In genomic region chr6:33290459-33290858, GRCh38 we compare ENCODE assay signal across 8 cellular contexts. TPM values are rescaled to one million over a fixed set of nuclear protein-coding genes. Genes with fewer than 3 reads are reported as not detected.
A peak's percentile ranks its signal among the peaks of the same experiment; 100 is the strongest.
DNase-seq lines count a peak whose midpoint lies in the region; ATAC-seq, FAIRE-seq and TF ChIP-seq lines count a peak whose summit lies in the region.

No MANE protein-coding gene starts in this region.

- H3K4me3 ChIP-seq in DND-41 (ENCODE audit: low read depth in 1 of 2, low read length in 2 of 2) = peak overlapping the region; percentile 75 to 92; a peak in 3 of 4 replicates
- H3K4me3 ChIP-seq in OCI-LY7 (ENCODE audit: low read depth, low read length, poor library complexity, severe bottlenecking) = peak overlapping the region; percentile 86
- H3K4me3 ChIP-seq in H1 (ENCODE audit: extremely low read depth in 1 of 4, insufficient read depth in 2 of 4, low read depth in 3 of 4, low read length in 4 of 4) = peak overlapping the region; percentile 74 to 97 (median 84); a peak in 7 of 8 replicates
- H3K4me3 ChIP-seq in neutrophil (ENCODE audit: low read depth in 1 of 2, low read length in 1 of 2) = peak overlapping the region in 1 of 2 experiments; percentile 98

- H3K9me3 ChIP-seq in DND-41 (ENCODE audit: insufficient read depth, low read length, severe bottlenecking) (no peaks in the 10 kb centered on the region), OCI-LY7 (ENCODE audit: low read length) (no peaks in the 10 kb centered on the region), H1 (ENCODE audit: insufficient read depth in 2 of 2, low read depth in 1 of 2, low read length in 1 of 2) (no peaks in the 10 kb centered on the region; a peak in 1 of 4 replicates), neutrophil (no peaks in the 10 kb centered on the region)

- no peak overlapping the region for H3K18ac ChIP-seq in H1 (ENCODE audit: extremely low read depth, low read length)

- H3K4me1 ChIP-seq in DND-41 (ENCODE audit: insufficient read depth, low read length) (peaks cover 36% of the 10 kb centered on the region), OCI-LY7 (ENCODE audit: insufficient read depth, low read length, poor library complexity, severe bottlenecking) (peaks cover 24% of the 10 kb centered on the region), H1 (replicated peaks in 1 of 4; ENCODE audit: control insufficient read depth in 3 of 4, insufficient read depth in 4 of 4, low read length in 3 of 4) (peaks cover 0 to 11% (median 5%) of the 10 kb centered on the region in 4 experiments; a peak in 5 of 7 replicates), neutrophil (ENCODE audit: control insufficient read depth in 1 of 2, insufficient read depth in 1 of 2, low read depth in 1 of 2, low read length in 1 of 2) (peaks cover 23 to 27% of the 10 kb centered on the region in 2 experiments)

- TF ChIP-seq CTCF in DND-41 (IDR thresholded peaks at IDR 0.05; ENCODE audit: borderline replicate concordance, extremely low read depth, low read length, poor library complexity, severe bottlenecking) (no peak), OCI-LY7 (conservative IDR thresholded peaks at IDR 0.05; ENCODE audit: low read length) (no peak), H1 (IDR thresholded peaks at IDR 0.05; ENCODE audit: control extremely low read depth in 1 of 3, insufficient read depth in 1 of 3, low read depth in 1 of 3, low read length in 3 of 3) (no peak), neutrophil (IDR thresholded peaks at IDR 0.05) (no peak)

- no peak overlapping the region for H3K56ac ChIP-seq in H1 (replicated peaks; ENCODE audit: insufficient read length, low read depth, low read length)

- POLR2A ChIA-PET in OCI-LY7 (lab: Charles Lee) = interaction anchor here (0.9 to 3.0 kb wide), 4 partner anchors 9 to 28 kb away, joined by 3 to 19 read pairs (median 8); partner anchors contain the start of genes B3GALT4 and RGL2
- POLR2A ChIA-PET in H1 (lab: Charles Lee; ENCODE audit: partially characterized antibody) = interaction anchor here (1.1 to 16.7 kb wide), 8 partner anchors 9 to 319 kb away, joined by 3 to 337 read pairs (median 8); partner anchors contain the start of genes B3GALT4, RGL2, RPS18 and TAPBP

- no peak for FAIRE-seq in H1 (lab: Jason Lieb, UNC)

- no peak overlapping the region for H4K5ac ChIP-seq in H1 (ENCODE audit: insufficient read length, low read depth, low read length)

- peaks cover 43% of the 10 kb centered on the region for H3K79me2 ChIP-seq in DND-41 (ENCODE audit: insufficient read depth, low read length)
- H3K79me2 ChIP-seq in OCI-LY7 (ENCODE audit: insufficient read depth, low read depth, low read length) = peaks cover 31% of the 10 kb centered on the region; the same call in 1 of the 2 replicates
- H3K79me2 ChIP-seq in H1 (ENCODE audit: control insufficient read depth in 1 of 2, insufficient read depth in 2 of 2, low read length in 2 of 2) = peaks cover 4 to 31% of the 10 kb centered on the region in 2 experiments; a peak in 3 of 4 replicates

- ATAC-seq in DND-41 (ENCODE audit: insufficient read depth, low read depth) = no peak

- no peak overlapping the region for H3K23ac ChIP-seq in H1 (ENCODE audit: insufficient read length)

- no peak overlapping the region for H3K14ac ChIP-seq in H1 (ENCODE audit: insufficient read length)

- H3K4me2 ChIP-seq in DND-41 (ENCODE audit: insufficient read depth, low read length) (peak overlapping the region; percentile 91), OCI-LY7 (ENCODE audit: low read length) (peak overlapping the region; percentile 87), H1 (ENCODE audit: insufficient read depth in 1 of 2, low read depth in 2 of 2, low read length in 2 of 2) (peak overlapping the region; percentile 76 to 92)

- no peak for TF ChIP-seq RAD21 in H1 (IDR thresholded peaks at IDR 0.05 in 1 of 2, conservative IDR thresholded peaks at IDR 0.05 in 1 of 2; ENCODE audit: low read depth in 2 of 2, low read length in 2 of 2)

- no peak overlapping the region for H4K8ac ChIP-seq in H1 (ENCODE audit: extremely low read depth, insufficient read depth, low read length)

- CTCF ChIA-PET in OCI-LY7 (lab: Charles Lee; ENCODE audit: unreplicated experiment) = no interaction called here
- CTCF ChIA-PET in H1 (lab: Charles Lee; ENCODE audit: partially characterized antibody) = interaction anchor here (1.0 to 7.2 kb wide), 4 partner anchors 9 to 116 kb away, joined by 3 to 81 read pairs (median 10); partner anchors contain the start of genes B3GALT4 and RGL2

- no peak overlapping the region for H3K4ac ChIP-seq in H1 (replicated peaks; ENCODE audit: insufficient read length, low read depth, low read length)

- H2BK20ac ChIP-seq in H1 (ENCODE audit: low read length) = no peak overlapping the region

- in situ Hi-C loops in G401 (cut with HindIII; ENCODE audit: low sequenced_read_pairs) = no loop called here

- no peak for TF ChIP-seq EP300 in H1 (IDR thresholded peaks at IDR 0.05; ENCODE audit: borderline replicate concordance in 1 of 2, low read depth in 2 of 2, low read length in 2 of 2)

- no peak overlapping the region for H2BK15ac ChIP-seq in H1 (ENCODE audit: low read length)

- peaks cover 8% of the 10 kb centered on the region; the same call in 1 of the 2 replicates for H3K79me1 ChIP-seq in H1 (ENCODE audit: low read depth, low read length)

- H3K27ac ChIP-seq in DND-41 (ENCODE audit: low read length) (peak overlapping the region; percentile 88), OCI-LY7 (ENCODE audit: low read depth, low read length, poor library complexity, severe bottlenecking) (no peak overlapping the region), H1 (ENCODE audit: low read depth, low read length) (no peak overlapping the region), neutrophil (peak overlapping the region; percentile 78)

- no peak overlapping the region for H2BK120ac ChIP-seq in H1 (replicated peaks; ENCODE audit: low read depth, low read length)

- no peaks in the 10 kb centered on the region for H3K9me2 ChIP-seq in OCI-LY7 (ENCODE audit: insufficient read depth, low read length)

- intact Hi-C loops in OCI-LY7 (cut with micrococcal nuclease; ENCODE audit: unreplicated experiment) = no loop called here

- no TSS peak for BruUV-seq in OCI-LY7 (replicated peaks; lab: Mats Ljungman, UMichigan)

- H3K27me3 ChIP-seq in DND-41 (ENCODE audit: insufficient read depth, low read length, poor library complexity) (no peaks in the 10 kb centered on the region), H1 (replicated peaks in 1 of 4; ENCODE audit: control insufficient read depth in 3 of 4, extremely low read depth in 1 of 4, insufficient read depth in 3 of 4, low read length in 3 of 4) (no peaks in the 10 kb centered on the region), neutrophil (no peaks in the 10 kb centered on the region)

- H3K23me2 ChIP-seq in H1 (ENCODE audit: low read depth, low read length) = peaks cover 8% of the 10 kb centered on the region; the same call in 1 of the 2 replicates

- 89% methylated on average over 7 of the region's 7 CpGs; no CpG with 5 or more reads in 1 of the 2 experiments for WGBS in H1 (ENCODE audit: extremely low coverage in 1 of 2, insufficient coverage in 1 of 2, insufficient read length in 1 of 2, insufficient replicate concordance in 2 of 2, low coverage in 1 of 2, low lambda C conversion rate in 2 of 2, missing lambda C conversion rate in 1 of 2), 2 experiments

- no peak overlapping the region for H2BK5ac ChIP-seq in H1 (ENCODE audit: low read depth, low read length)

- peaks cover 66% of the 10 kb centered on the region for H3K36me3 ChIP-seq in DND-41 (ENCODE audit: insufficient read depth, low read length)
- peaks cover 62% of the 10 kb centered on the region for H3K36me3 ChIP-seq in OCI-LY7 (ENCODE audit: insufficient read depth, low read length)
- H3K36me3 ChIP-seq in H1 (ENCODE audit: control insufficient read depth in 2 of 4, insufficient read depth in 4 of 4, low read length in 3 of 4) = peaks cover 17 to 34% (median 29%) of the 10 kb centered on the region in 4 experiments
- H3K36me3 ChIP-seq in neutrophil = peaks cover 46% of the 10 kb centered on the region

- H3K9ac ChIP-seq in DND-41 (ENCODE audit: low read depth, low read length) = peak overlapping the region; percentile 72
- peak overlapping the region in 3 of 4 experiments; percentile 25 to 80 (median 74); a peak in 3 of 7 replicates for H3K9ac ChIP-seq in H1 (replicated peaks in 1 of 4; ENCODE audit: extremely low read depth in 1 of 4, low read depth in 3 of 4, low read length in 3 of 4)

- no peak overlapping the region for H2BK12ac ChIP-seq in H1 (ENCODE audit: low read depth, low read length)

- H4K20me1 ChIP-seq in DND-41 (ENCODE audit: insufficient read depth, low read length) (no peaks in the 10 kb centered on the region), OCI-LY7 (ENCODE audit: insufficient read depth, low read length) (no peaks in the 10 kb centered on the region), H1 (replicated peaks in 1 of 2; ENCODE audit: control insufficient read depth in 1 of 2, insufficient read depth in 2 of 2, low read length in 2 of 2) (peaks cover 0 to 6% of the 10 kb centered on the region in 2 experiments)

- DNase-seq in DND-41 (no peak), OCI-LY7 (ENCODE audit: low spot score) (no peak), H1 (ENCODE audit: low read depth in 1 of 2, low spot score in 2 of 2) (no peak), G401 (ENCODE audit: low spot score) (no peak), NCI-H2107 treated with DMSO at 0.1 percent for 48 hours (lab: John Stamatoyannopoulos, UW; ENCODE audit: unreplicated experiment) (no peak), NCI-H1436 (lab: John Stamatoyannopoulos, UW) (no peak), DMS114 treated with DMSO at 0.1 percent for 48 hours (lab: John Stamatoyannopoulos, UW; ENCODE audit: unreplicated experiment) (no peak)

- no peak overlapping the region for H2AK5ac ChIP-seq in H1 (ENCODE audit: low read depth, low read length)

- H2AFZ ChIP-seq in DND-41 (ENCODE audit: low read depth, low read length) = no peak overlapping the region
- H2AFZ ChIP-seq in OCI-LY7 (ENCODE audit: low read length) = no peak overlapping the region
- no peak overlapping the region for H2AFZ ChIP-seq in H1 (ENCODE audit: low read length)

- TF ChIP-seq POLR2A in H1 (IDR thresholded peaks at IDR 0.05; ENCODE audit: control extremely low read depth in 1 of 2, low read depth in 2 of 2, low read length in 2 of 2) = no peak

- no peak overlapping the region for H4K91ac ChIP-seq in H1 (replicated peaks; ENCODE audit: insufficient read length, low read length)

RNA-seq across cellular contexts. Expression of gene PFDN6, which starts 1.1 kb away (rescaled TPM):
- 72.5 and 112 TPM in 2 replicates for total RNA-seq in OCI-LY7 (2014; rRNA removed; shearing (Covaris generic))
- total RNA-seq in OCI-LY7 (2022) = 65.4 and 90.6 TPM in 2 replicates
- total RNA-seq in H1 (2021; fragmentation: NEBNext Ultra II Directional; extraction: Animal tissue kit (Norgen Biotek cat#: 25700)) = 93.3 and 95.7 TPM in 2 replicates
- 32.0 and 33.5 TPM in 2 replicates for polyA plus RNA-seq in H1 (2011; rRNA removed)
- 71.5 TPM for polyA plus RNA-seq in H1 (2011; cell fraction: cytosol; rRNA removed)
- 51.7 TPM for polyA plus RNA-seq in H1 (2011; cell fraction: nucleus; rRNA removed)
- polyA plus RNA-seq in H1 (2012, experiment 1 of 2) = 122 to 163 TPM (median 157 TPM) in 4 replicates
- polyA plus RNA-seq in H1 (2012, experiment 2 of 2) = 109 TPM
- polyA plus RNA-seq in H1 (2013, experiment 1 of 2) = 69.3 TPM
- polyA plus RNA-seq in H1 (2013, experiment 2 of 2) = 75.8 TPM
- 16.3 and 18.6 TPM in 2 replicates for polyA minus RNA-seq in H1 (2011; rRNA and poly(A)+ RNA removed)
- 22.9 TPM for polyA minus RNA-seq in H1 (2011; cell fraction: cytosol; rRNA and poly(A)+ RNA removed)
- polyA minus RNA-seq in H1 (2011; cell fraction: nucleus; rRNA and poly(A)+ RNA removed) = 23.2 TPM
- 131 and 154 TPM in 2 replicates for total RNA-seq in G401 (2014; rRNA removed; shearing (Covaris generic))

RNA-seq across cellular contexts. Expression of gene WDR46, which starts 1.4 kb away (rescaled TPM):
- 127 and 129 TPM in 2 replicates for total RNA-seq in OCI-LY7 (2014; rRNA removed; shearing (Covaris generic))
- total RNA-seq in OCI-LY7 (2022) = 71.4 and 83.3 TPM in 2 replicates
- 91.0 and 99.4 TPM in 2 replicates for total RNA-seq in H1 (2021; fragmentation: NEBNext Ultra II Directional; extraction: Animal tissue kit (Norgen Biotek cat#: 25700))
- polyA plus RNA-seq in H1 (2011; rRNA removed) = 69.7 and 71.3 TPM in 2 replicates
- polyA plus RNA-seq in H1 (2011; cell fraction: cytosol; rRNA removed) = 78.1 TPM
- 118 TPM for polyA plus RNA-seq in H1 (2011; cell fraction: nucleus; rRNA removed)
- polyA plus RNA-seq in H1 (2012, experiment 1 of 2) = 79.6 to 117 TPM (median 101 TPM) in 4 replicates
- 79.5 TPM for polyA plus RNA-seq in H1 (2012, experiment 2 of 2)
- 99.8 TPM for polyA plus RNA-seq in H1 (2013, experiment 1 of 2)
- polyA plus RNA-seq in H1 (2013, experiment 2 of 2) = 97.1 TPM
- polyA minus RNA-seq in H1 (2011; rRNA and poly(A)+ RNA removed) = 102 and 111 TPM in 2 replicates
- 82.9 TPM for polyA minus RNA-seq in H1 (2011; cell fraction: cytosol; rRNA and poly(A)+ RNA removed)
- 56.9 TPM for polyA minus RNA-seq in H1 (2011; cell fraction: nucleus; rRNA and poly(A)+ RNA removed)
- 91.6 and 107 TPM in 2 replicates for total RNA-seq in G401 (2014; rRNA removed; shearing (Covaris generic))

RNA-seq across cellular contexts. Expression of gene RGL2, which starts 8.3 kb away (rescaled TPM):
- total RNA-seq in OCI-LY7 (2014; rRNA removed; shearing (Covaris generic)) = 27.2 and 27.3 TPM in 2 replicates
- 67.1 and 67.6 TPM in 2 replicates for total RNA-seq in OCI-LY7 (2022)
- total RNA-seq in H1 (2021; fragmentation: NEBNext Ultra II Directional; extraction: Animal tissue kit (Norgen Biotek cat#: 25700)) = 58.1 and 63.2 TPM in 2 replicates
- polyA plus RNA-seq in H1 (2011; rRNA removed) = 80.3 and 124 TPM in 2 replicates
- polyA plus RNA-seq in H1 (2011; cell fraction: cytosol; rRNA removed) = 80.3 TPM
- 500 TPM for polyA plus RNA-seq in H1 (2011; cell fraction: nucleus; rRNA removed)
- 49.4 to 72.6 TPM (median 63.7 TPM) in 4 replicates for polyA plus RNA-seq in H1 (2012, experiment 1 of 2)
- polyA plus RNA-seq in H1 (2012, experiment 2 of 2) = 56.9 TPM
- 61.3 TPM for polyA plus RNA-seq in H1 (2013, experiment 1 of 2)
- 57.1 TPM for polyA plus RNA-seq in H1 (2013, experiment 2 of 2)
- polyA minus RNA-seq in H1 (2011; rRNA and poly(A)+ RNA removed) = 60.1 and 67.6 TPM in 2 replicates
- polyA minus RNA-seq in H1 (2011; cell fraction: cytosol; rRNA and poly(A)+ RNA removed) = 32.1 TPM
- polyA minus RNA-seq in H1 (2011; cell fraction: nucleus; rRNA and poly(A)+ RNA removed) = 89.6 TPM
- 58.4 and 62.4 TPM in 2 replicates for total RNA-seq in G401 (2014; rRNA removed; shearing (Covaris generic))

RNA-seq across cellular contexts. Expression of gene B3GALT4, which starts 13.5 kb away (rescaled TPM):
- total RNA-seq in OCI-LY7 (2014; rRNA removed; shearing (Covaris generic)) = 13.1 and 14.2 TPM in 2 replicates
- total RNA-seq in OCI-LY7 (2022) = 14.1 and 17.3 TPM in 2 replicates
- total RNA-seq in H1 (2021; fragmentation: NEBNext Ultra II Directional; extraction: Animal tissue kit (Norgen Biotek cat#: 25700)) = 3.0 and 4.2 TPM in 2 replicates
- polyA plus RNA-seq in H1 (2011; rRNA removed) = 2.2 and 3.2 TPM in 2 replicates
- 2.2 TPM for polyA plus RNA-seq in H1 (2011; cell fraction: cytosol; rRNA removed)
- 3.3 TPM for polyA plus RNA-seq in H1 (2011; cell fraction: nucleus; rRNA removed)
- polyA plus RNA-seq in H1 (2012, experiment 1 of 2) = 1.9 to 2.4 TPM (median 2.1 TPM) in 4 replicates
- polyA plus RNA-seq in H1 (2012, experiment 2 of 2) = 1.9 TPM
- polyA plus RNA-seq in H1 (2013, experiment 1 of 2) = 1.8 TPM
- 1.6 TPM for polyA plus RNA-seq in H1 (2013, experiment 2 of 2)
- 2.4 and 2.7 TPM in 2 replicates for polyA minus RNA-seq in H1 (2011; rRNA and poly(A)+ RNA removed)
- polyA minus RNA-seq in H1 (2011; cell fraction: cytosol; rRNA and poly(A)+ RNA removed) = 3.4 TPM
- 13.2 TPM for polyA minus RNA-seq in H1 (2011; cell fraction: nucleus; rRNA and poly(A)+ RNA removed)
- 0.61 and 1.9 TPM in 2 replicates for total RNA-seq in G401 (2014; rRNA removed; shearing (Covaris generic))

RNA-seq across cellular contexts. Expression of gene RPS18, which starts 18.6 kb away (rescaled TPM):
- 7,191 and 8,620 TPM in 2 replicates for total RNA-seq in OCI-LY7 (2014; rRNA removed; shearing (Covaris generic))
- 4,034 and 4,317 TPM in 2 replicates for total RNA-seq in OCI-LY7 (2022)
- 2,791 and 2,796 TPM in 2 replicates for total RNA-seq in H1 (2021; fragmentation: NEBNext Ultra II Directional; extraction: Animal tissue kit (Norgen Biotek cat#: 25700))
- polyA plus RNA-seq in H1 (2011; rRNA removed) = 4,466 and 7,099 TPM in 2 replicates
- polyA plus RNA-seq in H1 (2011; cell fraction: cytosol; rRNA removed) = 7,733 TPM
- polyA plus RNA-seq in H1 (2011; cell fraction: nucleus; rRNA removed) = 3,457 TPM
- polyA plus RNA-seq in H1 (2012, experiment 1 of 2) = 3,300 to 7,487 TPM (median 6,391 TPM) in 4 replicates
- 4,408 TPM for polyA plus RNA-seq in H1 (2012, experiment 2 of 2)
- polyA plus RNA-seq in H1 (2013, experiment 1 of 2) = 7,766 TPM
- polyA plus RNA-seq in H1 (2013, experiment 2 of 2) = 7,882 TPM
- 2,102 and 2,497 TPM in 2 replicates for polyA minus RNA-seq in H1 (2011; rRNA and poly(A)+ RNA removed)
- polyA minus RNA-seq in H1 (2011; cell fraction: cytosol; rRNA and poly(A)+ RNA removed) = 906 TPM
- polyA minus RNA-seq in H1 (2011; cell fraction: nucleus; rRNA and poly(A)+ RNA removed) = 873 TPM
- total RNA-seq in G401 (2014; rRNA removed; shearing (Covaris generic)) = 3,510 and 5,097 TPM in 2 replicates

Comparison
In these comparisons a context has a peak if more than half of its experiments do, and no peak if none do; other contexts are left out.
1. H3K27ac ChIP-seq: peak in DND-41 (single experiment) and neutrophil (single experiment); none in OCI-LY7 (single experiment) and H1 (single experiment).
2. Peak in every context shown above with its lines, with median percentiles within 50 percentile points of each other: H3K4me2 ChIP-seq.